ENCODE assay signal across 17 cellular contexts in the genomic region with DNA sequence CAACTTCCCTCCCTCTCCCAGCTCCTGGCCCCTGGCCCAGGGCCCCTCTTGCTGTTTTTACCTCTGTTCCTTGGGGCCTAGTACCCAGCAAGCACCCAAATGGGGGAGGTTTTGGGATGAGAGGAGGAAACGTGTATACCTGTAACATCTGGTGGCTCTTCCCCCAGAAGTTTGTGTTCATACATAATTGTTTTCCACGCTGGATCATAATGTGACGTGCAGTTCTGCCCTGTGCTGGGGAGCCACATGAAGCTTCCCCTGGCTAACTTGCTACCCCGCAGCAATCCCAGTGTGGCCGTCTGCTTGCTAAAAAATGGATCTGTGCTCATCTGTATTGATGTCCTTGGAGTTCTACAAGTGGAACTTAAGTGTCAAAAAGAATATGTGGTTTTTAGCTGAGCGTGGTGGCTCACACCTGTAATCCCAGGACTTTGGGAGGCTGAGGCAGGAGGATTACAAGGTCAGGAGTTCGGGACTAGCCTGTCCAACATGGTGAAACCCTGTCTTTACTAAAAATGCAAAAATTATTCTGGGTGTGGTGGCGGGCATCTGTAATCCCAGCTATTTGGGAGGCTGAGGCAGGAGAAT. TPM values are rescaled to one million over a fixed set of nuclear protein-coding genes. Genes with fewer than 3 reads are reported as not detected.
DNase-seq lines count a peak whose midpoint lies in the region; ATAC-seq and TF ChIP-seq lines count a peak whose summit lies in the region.
"Had no signal": no experiment of that assay in that cellular context is flagged by ENCODE, and none has a peak within 500 bp of the region (broad histone marks: within the 10 kb centered on the region; RNA-seq: fewer than 3 reads in every experiment).

No MANE protein-coding gene starts in this region.

- H3K4me3 Mint-ChIP-seq in WTC11 (no peak overlapping the region), glutamatergic neuron (ENCODE audit: unreplicated experiment) (peak overlapping the region; percentile 55)
- H3K4me3 Mint-ChIP-seq: activated CD4-positive, alpha-beta T cell treated with anti-CD3 and anti-CD28 coated beads, Interleukin-2, amount 10 ng/mL, durations not matched to agents 7 days and 5 days; CD8-positive, alpha-beta T cell had no signal

- TF ChIP-seq CTCF in WTC11 (IDR thresholded peaks at IDR 0.05) (no peak), glutamatergic neuron (IDR thresholded peaks at IDR 0.05; ENCODE audit: partially characterized antibody, unreplicated experiment) (no peak), osteoblast (IDR thresholded peaks at IDR 0.05; ENCODE audit: extremely low read depth, low read depth, low read length) (no peak), GM10266 (IDR thresholded peaks at IDR 0.05; ENCODE audit: control insufficient read depth, insufficient read depth, low read depth, missing control alignments) (no peak)

- no peak overlapping the region for H3K4me3 ChIP-seq in osteoblast (ENCODE audit: insufficient read depth, low read length)
- H3K4me3 ChIP-seq: hepatocyte, suprapubic skin had no signal

- peaks cover 15% of the 10 kb centered on the region for H3K4me1 ChIP-seq in osteoblast (ENCODE audit: insufficient read depth, low read length)

- no peaks in the 10 kb centered on the region for H3K27me3 ChIP-seq in osteoblast (ENCODE audit: insufficient read depth, low read length)
- H3K27me3 ChIP-seq: hepatocyte, suprapubic skin had no signal

- H3K9me3 Mint-ChIP-seq in WTC11 (peaks cover 2% of the 10 kb centered on the region; the same call in 1 of the 2 replicates), glutamatergic neuron (ENCODE audit: unreplicated experiment) (peaks cover 17% of the 10 kb centered on the region)
- H3K9me3 Mint-ChIP-seq: activated CD4-positive, alpha-beta T cell treated with anti-CD3 and anti-CD28 coated beads, Interleukin-2, amount 10 ng/mL, durations not matched to agents 7 days and 5 days; CD8-positive, alpha-beta T cell had no signal

- in situ Hi-C loops in GM18951 (cut with MboI; ENCODE audit: low sequenced_read_pairs, unreplicated experiment) = no loop called here

- no peaks in the 10 kb centered on the region for H3K27me3 Mint-ChIP-seq in WTC11 (ENCODE audit: low read depth)
- H3K27me3 Mint-ChIP-seq in glutamatergic neuron (ENCODE audit: unreplicated experiment) = peaks cover 6% of the 10 kb centered on the region

- no peak for DNase-seq in WTC11 (ENCODE audit: low spot score)
- DNase-seq in glutamatergic neuron = peak; percentile 0
- DNase-seq in osteoblast (ENCODE audit: insufficient read length, low spot score, missing footprints) = peak; percentile 46
- DNase-seq in SIG-M5 treated with dmso at 0.1 percent for 504 hours (lab: John Stamatoyannopoulos, UW; ENCODE audit: unreplicated experiment) = no peak
- no peak for DNase-seq in GM10266 (ENCODE audit: extremely low spot score)
- DNase-seq: activated CD4-positive, alpha-beta T cell treated with anti-CD3 and anti-CD28 coated beads, Interleukin-2, amount 10 ng/mL, durations not matched to agents 7 days and 5 days; activated gamma-delta T cell; CD8-positive, alpha-beta T cell; DMS79 treated with DMSO at 0.1 percent for 48 hours; islet precursor cell; NCI-H1092 treated with DMSO at 0.1 percent for 48 hours; NCI-H510A; stimulated activated CD8-positive, alpha-beta memory T cell treated with anti-CD3 and anti-CD28 coated beads, Interleukin-4, amount 100 ng/mL, for 48 hours had no signal

- H3K79me2 ChIP-seq in osteoblast (ENCODE audit: insufficient read depth, low read length) = peaks cover 7% of the 10 kb centered on the region
- H3K79me2 ChIP-seq: hepatocyte had no signal

- no peak overlapping the region for H2AFZ ChIP-seq in osteoblast (ENCODE audit: low read length)
- H2AFZ ChIP-seq: hepatocyte had no signal

- peaks cover 50% of the 10 kb centered on the region for H4K20me1 ChIP-seq in osteoblast (ENCODE audit: insufficient read depth, low read length)

- H3K36me3 Mint-ChIP-seq in WTC11 = peaks cover 13% of the 10 kb centered on the region
- peaks cover 3% of the 10 kb centered on the region for H3K36me3 Mint-ChIP-seq in glutamatergic neuron (ENCODE audit: unreplicated experiment)

- ATAC-seq in WTC11 (no peak), GM19351 (IDR thresholded peaks at IDR 0.05; ENCODE audit: unreplicated experiment) (no peak)
- ATAC-seq: CD8-positive, alpha-beta T cell had no signal

- H3K27ac Mint-ChIP-seq in WTC11 (peak overlapping the region; percentile 64; the same call in 1 of the 2 replicates), glutamatergic neuron (ENCODE audit: unreplicated experiment) (peak overlapping the region; percentile 75)
- H3K27ac Mint-ChIP-seq: CD8-positive, alpha-beta T cell had no signal

- H3K4me1 Mint-ChIP-seq in WTC11 (peaks cover 2% of the 10 kb centered on the region; the same call in 1 of the 2 replicates), glutamatergic neuron (ENCODE audit: low read depth, unreplicated experiment) (peaks cover 18% of the 10 kb centered on the region)
- H3K4me1 Mint-ChIP-seq: activated CD4-positive, alpha-beta T cell treated with anti-CD3 and anti-CD28 coated beads, Interleukin-2, amount 10 ng/mL, durations not matched to agents 7 days and 5 days had no signal

- no peaks in the 10 kb centered on the region for H3K9me3 ChIP-seq in osteoblast (ENCODE audit: low read depth, low read length)
- H3K9me3 ChIP-seq: suprapubic skin had no signal

- H3K36me3 ChIP-seq in osteoblast (ENCODE audit: insufficient read depth, low read length) = peaks cover 44% of the 10 kb centered on the region

- POLR2A ChIA-PET in WTC11 (lab: Charles Lee) = interaction anchor here (0.5 kb wide), 1 partner anchor 16 kb away, joined by 5 read pairs; no protein-coding TSS in a partner anchor

- CTCF ChIA-PET in WTC11 (lab: Charles Lee) = interaction anchor here (1.9 kb wide), 1 partner anchor 44 kb away, joined by 4 read pairs; no protein-coding TSS in a partner anchor

- no peak overlapping the region for H3K27ac ChIP-seq in osteoblast (ENCODE audit: low read depth, low read length)
- H3K27ac ChIP-seq: hepatocyte, suprapubic skin had no signal

- no peak overlapping the region for H3K4me2 ChIP-seq in osteoblast (ENCODE audit: insufficient read depth, low read length)
- H3K4me2 ChIP-seq: hepatocyte had no signal

- peak; percentile 11 for TF ChIP-seq POLR2A in GM18951 (IDR thresholded peaks at IDR 0.05; ENCODE audit: extremely low read depth, insufficient read depth, insufficient read length)

TF ChIP-seq in WTC11, 78 proteins besides CTCF, POLR2A, EP300 and RAD21 (continues in another document):
- TF ChIP-seq JUN (CRISPR knock-in tag; IDR thresholded peaks at IDR 0.05) = no peak
- no peak for TF ChIP-seq SOX15 (CRISPR knock-in tag; IDR thresholded peaks at IDR 0.05)
- TF ChIP-seq STAT6 (CRISPR knock-in tag; conservative IDR thresholded peaks at IDR 0.05; ENCODE audit: low read depth) = no peak
- TF ChIP-seq CBFB (CRISPR knock-in tag; IDR thresholded peaks at IDR 0.05; ENCODE audit: low read depth) = no peak
- TF ChIP-seq MAX (CRISPR knock-in tag; IDR thresholded peaks at IDR 0.05) = no peak
- no peak for TF ChIP-seq PRRX2 (CRISPR knock-in tag; IDR thresholded peaks at IDR 0.05)
- TF ChIP-seq ATF6 (CRISPR knock-in tag; IDR thresholded peaks at IDR 0.05) = no peak
- no peak for TF ChIP-seq ATF1 (CRISPR knock-in tag; IDR thresholded peaks at IDR 0.05)
- TF ChIP-seq SP1 (CRISPR knock-in tag; conservative IDR thresholded peaks at IDR 0.05) = no peak
- TF ChIP-seq MLX (CRISPR knock-in tag; IDR thresholded peaks at IDR 0.05) = no peak
- no peak for TF ChIP-seq GABPB1 (CRISPR knock-in tag; IDR thresholded peaks at IDR 0.05)

RNA-seq across cellular contexts. Expression of gene ANO7, which starts 36.5 kb away (rescaled TPM):
- total RNA-seq in WTC11 (2021) (8.0 to 8.8 TPM (median 8.6 TPM) in 3 replicates), glutamatergic neuron (ENCODE audit: unreplicated experiment) (2.6 TPM), osteoblast (1.2 and 1.8 TPM in 2 replicates)

Comparison
In these comparisons a context has a peak if more than half of its experiments do, and no peak if none do; other contexts are left out.
1. DNase-seq: peak in glutamatergic neuron (single experiment) and osteoblast (single experiment); none in WTC11 (single experiment), SIG-M5 treated with dmso at 0.1 percent for 504 hours (single experiment) and GM10266 (single experiment).